ENCODE assay signal across 12 cellular contexts in the genomic region with DNA sequence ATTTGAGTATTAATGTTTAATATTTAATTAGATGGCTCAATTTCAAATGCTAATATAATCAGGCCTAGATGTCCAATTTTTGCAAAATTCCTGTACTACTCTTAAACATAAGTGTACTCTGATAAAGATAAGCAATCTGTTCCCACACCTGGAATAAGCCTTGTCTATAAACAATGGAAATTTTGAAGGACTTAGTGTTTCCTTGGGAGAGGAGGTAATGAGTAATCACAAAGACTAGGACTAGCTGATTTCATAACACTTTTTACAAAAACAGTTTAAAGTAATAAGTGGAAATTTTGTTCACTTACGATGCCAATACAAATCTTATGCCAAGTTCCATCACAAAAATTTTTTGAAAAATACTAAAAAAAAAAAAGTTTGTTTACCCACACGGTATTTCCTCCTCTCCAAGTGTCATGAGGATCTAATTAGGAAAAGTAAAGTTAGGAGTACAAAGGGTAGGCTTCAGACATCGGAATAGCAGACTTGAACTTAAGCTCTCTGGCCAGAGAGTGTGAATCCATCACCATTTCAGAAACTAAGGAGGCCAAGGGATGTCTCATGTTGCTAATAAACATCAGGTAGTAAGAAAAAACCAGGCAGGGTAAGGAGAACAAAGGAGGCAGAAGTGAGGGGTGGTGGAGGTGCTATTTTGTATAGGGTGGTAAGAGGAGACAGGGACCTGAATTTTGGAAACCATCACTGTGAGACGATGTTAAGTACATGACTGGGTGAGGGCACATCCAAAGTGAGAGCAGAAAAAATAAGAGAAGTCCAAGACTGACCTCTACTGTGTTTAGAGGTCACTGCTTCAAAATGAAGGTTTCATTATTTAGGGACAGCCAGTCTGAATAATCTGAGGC.
DNase-seq lines count a peak whose midpoint lies in the region; ATAC-seq and TF ChIP-seq lines count a peak whose summit lies in the region.
"Had no signal": no experiment of that assay in that cellular context is flagged by ENCODE, and none has a peak within 500 bp of the region (broad histone marks: within the 10 kb centered on the region; RNA-seq: fewer than 3 reads in every experiment).

No MANE protein-coding gene starts in this region.

- TF ChIP-seq CTCF in choroid plexus epithelial cell (conservative IDR thresholded peaks at IDR 0.05; ENCODE audit: low read depth, low read length): peak; percentile 18
- no peak for TF ChIP-seq CTCF in tibial nerve (IDR thresholded peaks at IDR 0.05)
- no peak for TF ChIP-seq CTCF in stomach (IDR thresholded peaks at IDR 0.05)
- no peak for TF ChIP-seq CTCF in RWPE1 (conservative IDR thresholded peaks at IDR 0.05; ENCODE audit: low read depth)

- DNase-seq in Right ventricle myocardium inferior (ENCODE audit: missing footprints) (no peak), Right ventricle myocardium superior (no peak), choroid plexus epithelial cell (ENCODE audit: low read depth) (peak; percentile 23), lung microvascular endothelial cell (ENCODE audit: low read depth in 2 of 2) (peak; percentile 20 to 83), tibial nerve (ENCODE audit: low spot score in 2 of 2) (no peak), stomach (no peak), RWPE1 (ENCODE audit: low spot score) (no peak)
- DNase-seq: activated CD4-positive, alpha-beta T cell treated with anti-CD3 and anti-CD28 coated beads, Interleukin-2, amount 50 U/mL, for 48 hours; Karpas-422; NCI-H510A had no signal

- 42 to 47% methylated on average over 4 of the region's 4 CpGs for WGBS in tibial nerve, 2 donors
- WGBS in stomach, 5 donors: 61 to 77% (median 73%) methylated on average over 4 of the region's 4 CpGs

- H3K4me3 ChIP-seq in choroid plexus epithelial cell (ENCODE audit: low read depth, low read length) (no peak overlapping the region), tibial nerve (no peak overlapping the region), stomach (no peak overlapping the region)

- H3K36me3 ChIP-seq in tibial nerve (no peaks in the 10 kb centered on the region), stomach (no peaks in the 10 kb centered on the region)

- H3K27ac ChIP-seq in tibial nerve (peak overlapping the region; percentile 23 to 67 (median 55)), stomach (no peak overlapping the region), RWPE1 (no peak overlapping the region)

- H3K9me3 ChIP-seq in tibial nerve (no peaks in the 10 kb centered on the region), stomach (no peaks in the 10 kb centered on the region)

- H3K27me3 ChIP-seq in tibial nerve (no peaks in the 10 kb centered on the region), stomach (no peaks in the 10 kb centered on the region)

- intact Hi-C loops in Right ventricle myocardium inferior (cut with DNase I): loop anchor here (2.0 to 5.0 kb wide), 2 partner anchors 185 to 192 kb away; no protein-coding TSS in a partner anchor
- intact Hi-C loops in Right ventricle myocardium superior (cut with DNase I): loop anchor here (10.0 kb wide), 1 partner anchor 191 kb away; no protein-coding TSS in a partner anchor
- intact Hi-C loops in stomach (cut with DNase I; ENCODE audit: low total_unique reads): no loop called here

- POLR2A ChIA-PET in RWPE1 (lab: Yijun Ruan, JAX; ENCODE audit: low non-redundant PET): no interaction called here

- TF ChIP-seq POLR2A in tibial nerve (IDR thresholded peaks at IDR 0.05) (no peak), stomach (IDR thresholded peaks at IDR 0.05) (no peak)

- CTCF ChIA-PET in RWPE1 (lab: Yijun Ruan, JAX): interaction anchor here (0.7 kb wide), 5 partner anchors 34 to 1383 kb away, joined by 3 to 5 read pairs (median 4); a partner anchor contains a TSS

- TF ChIP-seq EP300 in tibial nerve (IDR thresholded peaks at IDR 0.05): no peak
- no peak for TF ChIP-seq EP300 in stomach (IDR thresholded peaks at IDR 0.05)

- H3K4me1 ChIP-seq in tibial nerve (peaks cover 0 to 21% (median 8%) of the 10 kb centered on the region in 4 donors), stomach (no peaks in the 10 kb centered on the region)

- ATAC-seq in Right ventricle myocardium inferior (peak; percentile 37), Right ventricle myocardium superior (ENCODE audit: poor library complexity) (no peak), HG02970 (IDR thresholded peaks at IDR 0.05; ENCODE audit: low FRiP score, unreplicated experiment) (no peak)
- ATAC-seq: left lobe of liver had no signal

Comparison
In these comparisons a context has a peak if more than half of its experiments do, and no peak if none do; other contexts are left out.
1. DNase-seq: peak in choroid plexus epithelial cell (single experiment) and lung microvascular endothelial cell (2 of 2); none in Right ventricle myocardium inferior (single experiment), Right ventricle myocardium superior (single experiment), tibial nerve (0 of 2), stomach (single experiment) and RWPE1 (single experiment).
2. H3K27ac ChIP-seq: peak in tibial nerve (4 of 4); none in stomach (0 of 5) and RWPE1 (single experiment).